Comparison of ENCODE assay signal across 8 cellular contexts in genomic region chr2:156190532-156190931, GRCh38.
"Had no signal": no experiment of that assay in that cellular context is flagged by ENCODE, and none has a peak within 500 bp of the region (broad histone marks: within the 10 kb centered on the region; RNA-seq: fewer than 3 reads in every experiment).

No MANE protein-coding gene starts in this region.

- DNase-seq: activated CD4-positive, alpha-beta T cell treated with anti-CD3 and anti-CD28 coated beads, Interleukin-2, amount 50 U/mL, for 48 hours; activated CD8-positive, alpha-beta memory T cell treated with anti-CD3 and anti-CD28 coated beads, Interleukin-2, amount 50 U/mL, for 4 hours; activated naive CD4-positive, alpha-beta T cell; aorta; foreskin keratinocyte had no signal

- H3K9me3 Mint-ChIP-seq: activated T-helper 1 cell treated with anti-CD3 and anti-CD28 coated beads, Interleukin-12 subunit alpha, Interleukin-12 subunit beta, Interleukin-2, Interleukin-4 antibody, amounts not matched to agents 30 ng/mL and 10 ng/mL and 1 ng/mL, durations not matched to agents 14 hours and 24 hours and 36 hours; nephron had no signal

- ATAC-seq: activated CD4-positive, CD25-positive, alpha-beta regulatory T cell treated with anti-CD3 and anti-CD28 coated beads, Interleukin-2, amount 50 U/mL, for 24 hours; foreskin keratinocyte had no signal

- H3K27ac Mint-ChIP-seq: activated T-helper 1 cell treated with anti-CD3 and anti-CD28 coated beads, Interleukin-12 subunit alpha, Interleukin-12 subunit beta, Interleukin-2, Interleukin-4 antibody, amounts not matched to agents 30 ng/mL and 10 ng/mL and 1 ng/mL, durations not matched to agents 14 hours and 24 hours and 36 hours; nephron had no signal

- H3K27me3 ChIP-seq: foreskin keratinocyte had no signal

- H3K27ac ChIP-seq: foreskin keratinocyte had no signal

- H3K4me3 Mint-ChIP-seq: activated T-helper 1 cell treated with anti-CD3 and anti-CD28 coated beads, Interleukin-12 subunit alpha, Interleukin-12 subunit beta, Interleukin-2, Interleukin-4 antibody, amounts not matched to agents 30 ng/mL and 10 ng/mL and 1 ng/mL, durations not matched to agents 14 hours and 24 hours and 36 hours; nephron had no signal

- H3K4me1 ChIP-seq: foreskin keratinocyte had no signal

- H3K4me1 Mint-ChIP-seq: nephron had no signal
